ENCODE assay signal across 18 cellular contexts in genomic region chr5:36214434-36214833, GRCh38. TPM values are rescaled to one million over a fixed set of nuclear protein-coding genes. Genes with fewer than 3 reads are reported as not detected.
DNase-seq lines count a peak whose midpoint lies in the region; ATAC-seq and TF ChIP-seq lines count a peak whose summit lies in the region.
"Had no signal": no experiment of that assay in that cellular context is flagged by ENCODE, and none has a peak within 500 bp of the region (broad histone marks: within the 10 kb centered on the region; RNA-seq: fewer than 3 reads in every experiment).

No MANE protein-coding gene starts in this region.

- H3K4me1 Mint-ChIP-seq in T-helper 17 cell = no peaks in the 10 kb centered on the region
- H3K4me1 Mint-ChIP-seq: CD8-positive, alpha-beta memory T cell; T-cell had no signal

- DNase-seq in left ventricle myocardium inferior (no peak), Right ventricle myocardium inferior (ENCODE audit: missing footprints) (no peak), OCI-LY7 (ENCODE audit: low spot score) (peak; percentile 25), foreskin keratinocyte (no peak), esophagus squamous epithelium (lab: John Stamatoyannopoulos, UW) (no peak), T-helper 17 cell (no peak)
- no peak for DNase-seq in stimulated activated CD4-positive, alpha-beta T cell treated with anti-CD3 and anti-CD28 coated beads, Interleukin-2, amount 100 ng/mL, for 24 hours
- DNase-seq: activated gamma-delta T cell treated with Interleukin-2 at 50 U/mL for 16 hours; CD8-positive, alpha-beta memory T cell; EL; heart left ventricle; NCI-H1048; NCI-H2107; ovary; stomach; T-cell had no signal

- POLR2A ChIA-PET in OCI-LY7 (lab: Charles Lee) = no interaction called here

- H3K36me3 ChIP-seq in left ventricle myocardium inferior (peaks cover 88% of the 10 kb centered on the region), OCI-LY7 (ENCODE audit: insufficient read depth, low read length) (peaks cover 56% of the 10 kb centered on the region), esophagus squamous epithelium (peaks cover 0 to 81% (median 0%) of the 10 kb centered on the region in 3 donors)
- H3K36me3 ChIP-seq: ovary had no signal

- no peaks in the 10 kb centered on the region for H3K79me2 ChIP-seq in OCI-LY7 (ENCODE audit: insufficient read depth, low read depth, low read length)

- H3K27ac ChIP-seq in left ventricle myocardium inferior (replicated peaks) = no peak overlapping the region
- no peak overlapping the region for H3K27ac ChIP-seq in OCI-LY7 (ENCODE audit: low read depth, low read length, poor library complexity, severe bottlenecking)
- H3K27ac ChIP-seq in foreskin keratinocyte = no peak overlapping the region
- no peak overlapping the region for H3K27ac ChIP-seq in esophagus squamous epithelium
- H3K27ac ChIP-seq: heart left ventricle, ovary, RWPE1, stomach had no signal

- H3K27me3 ChIP-seq in left ventricle myocardium inferior (ENCODE audit: low read depth) = no peaks in the 10 kb centered on the region
- no peaks in the 10 kb centered on the region for H3K27me3 ChIP-seq in foreskin keratinocyte
- H3K27me3 ChIP-seq in esophagus squamous epithelium = no peaks in the 10 kb centered on the region
- H3K27me3 ChIP-seq: heart left ventricle, ovary, stomach had no signal

- peaks cover 8% of the 10 kb centered on the region for H3K36me3 Mint-ChIP-seq in T-helper 17 cell (ENCODE audit: low read depth)

- no peaks in the 10 kb centered on the region for H3K27me3 Mint-ChIP-seq in T-helper 17 cell
- H3K27me3 Mint-ChIP-seq: CD8-positive, alpha-beta memory T cell; T-cell had no signal

- TF ChIP-seq CTCF in left ventricle myocardium inferior (IDR thresholded peaks at IDR 0.05; ENCODE audit: borderline replicate concordance) (peak; percentile 26), OCI-LY7 (conservative IDR thresholded peaks at IDR 0.05; ENCODE audit: low read length) (peak; percentile 69), foreskin keratinocyte (conservative IDR thresholded peaks at IDR 0.05) (peak; percentile 27), esophagus squamous epithelium (IDR thresholded peaks at IDR 0.05) (no peak)

- BruUV-seq in OCI-LY7 (replicated peaks; lab: Mats Ljungman, UMichigan) = no TSS peak

- H3K4me2 ChIP-seq in OCI-LY7 (ENCODE audit: low read length) = no peak overlapping the region

- CTCF ChIA-PET in OCI-LY7 (lab: Charles Lee; ENCODE audit: unreplicated experiment) = no interaction called here

- no peak overlapping the region for H2AFZ ChIP-seq in OCI-LY7 (ENCODE audit: low read length)

- TF ChIP-seq POLR2A in esophagus squamous epithelium (IDR thresholded peaks at IDR 0.05) = no peak

- 89 to 94% methylated on average over 3 of the region's 3 CpGs for whole genome bisulfite sequencing in esophagus squamous epithelium, 2 donors

- no peaks in the 10 kb centered on the region for H4K20me1 ChIP-seq in OCI-LY7 (ENCODE audit: insufficient read depth, low read length)

- intact Hi-C loops in left ventricle myocardium inferior (cut with micrococcal nuclease) (no loop called here), Right ventricle myocardium inferior (cut with DNase I) (no loop called here), OCI-LY7 (cut with micrococcal nuclease; ENCODE audit: unreplicated experiment) (no loop called here), esophagus squamous epithelium (cut with DNase I) (no loop called here)

- no peak overlapping the region for H3K4me3 Mint-ChIP-seq in T-helper 17 cell
- H3K4me3 Mint-ChIP-seq: CD8-positive, alpha-beta memory T cell; T-cell had no signal

- ATAC-seq in Right ventricle myocardium inferior (no peak), foreskin keratinocyte (no peak), GM19351 (IDR thresholded peaks at IDR 0.05; ENCODE audit: unreplicated experiment) (no peak), T-helper 17 cell (no peak)
- ATAC-seq: heart left ventricle, T-cell had no signal

- H3K9me3 ChIP-seq in left ventricle myocardium inferior (replicated peaks) (no peaks in the 10 kb centered on the region), OCI-LY7 (ENCODE audit: low read length) (no peaks in the 10 kb centered on the region), esophagus squamous epithelium (no peaks in the 10 kb centered on the region), T-helper 17 cell (ENCODE audit: control insufficient read depth, low read length, poor library complexity, severe bottlenecking) (no peaks in the 10 kb centered on the region)
- H3K9me3 ChIP-seq: heart left ventricle, ovary, stomach had no signal

- no peak overlapping the region for H3K27ac Mint-ChIP-seq in T-helper 17 cell
- H3K27ac Mint-ChIP-seq: CD8-positive, alpha-beta memory T cell; T-cell had no signal

- H3K9me2 ChIP-seq in OCI-LY7 (ENCODE audit: insufficient read depth, low read length) = no peaks in the 10 kb centered on the region

- H3K4me3 ChIP-seq in left ventricle myocardium inferior (no peak overlapping the region), OCI-LY7 (ENCODE audit: low read depth, low read length, poor library complexity, severe bottlenecking) (no peak overlapping the region), esophagus squamous epithelium (no peak overlapping the region)
- H3K4me3 ChIP-seq: heart left ventricle, ovary, stomach had no signal

- H3K4me1 ChIP-seq in left ventricle myocardium inferior = no peaks in the 10 kb centered on the region
- peaks cover 8% of the 10 kb centered on the region for H3K4me1 ChIP-seq in OCI-LY7 (ENCODE audit: insufficient read depth, low read length, poor library complexity, severe bottlenecking)
- H3K4me1 ChIP-seq in foreskin keratinocyte = peaks cover 7% of the 10 kb centered on the region
- no peaks in the 10 kb centered on the region for H3K4me1 ChIP-seq in esophagus squamous epithelium
- H3K4me1 ChIP-seq: heart left ventricle, stomach had no signal

RNA-seq across cellular contexts. Expression of gene NADK2, which starts 27.3 kb away (rescaled TPM):
- total RNA-seq in left ventricle myocardium inferior = 35.4 TPM
- total RNA-seq in Right ventricle myocardium inferior = 39.4 TPM
- total RNA-seq in OCI-LY7 (2014; rRNA removed; shearing (Covaris generic)) = 21.2 and 23.8 TPM in 2 replicates
- 37.5 and 38.6 TPM in 2 replicates for total RNA-seq in OCI-LY7 (2022)
- 16.4 and 17.7 TPM in 2 replicates for total RNA-seq in foreskin keratinocyte
- polyA plus RNA-seq in foreskin keratinocyte = 7.2 and 7.4 TPM in 2 replicates
- total RNA-seq in esophagus squamous epithelium = 10 to 100 TPM in 3 of 4 donors, 1 to 10 TPM in 1; 9.0 to 19.6 (median 15.4) TPM
- 10 to 100 TPM; 10.4 to 12.0 TPM for total RNA-seq in T-helper 17 cell

Comparison
In these comparisons a context has a peak if more than half of its experiments do, and no peak if none do; other contexts are left out.
1. CTCF ChIP-seq: peak in left ventricle myocardium inferior (single experiment), OCI-LY7 (single experiment) and foreskin keratinocyte (single experiment); none in esophagus squamous epithelium (0 of 6).